In genomic region chr10:11270135-11270857, GRCh38 we compare ENCODE assay signal across 1 cellular context.
TF ChIP-seq lines count a peak whose summit lies in the region.

No MANE protein-coding gene starts in this region.

TF ChIP-seq in GM12878, 131 proteins besides CTCF, POLR2A, EP300 and RAD21 (continued from another document and continues in another):
- TF ChIP-seq CEBPZ (IDR thresholded peaks at IDR 0.05; ENCODE audit: low read depth, low read length) (no peak), RELA (IDR thresholded peaks at IDR 0.05; ENCODE audit: borderline replicate concordance, partially characterized antibody) (peak; percentile 66), MEF2A (IDR thresholded peaks at IDR 0.05; ENCODE audit: insufficient read depth, low read depth, low read length) (peak; percentile 66; the same call in 1 of the 2 replicates), HDGF (IDR thresholded peaks at IDR 0.05) (0 out of 2 replicates have a peak, but pooled peaks have one; percentile 32), MLLT1 (IDR thresholded peaks at IDR 0.05) (peak; percentile 58; the same call in 1 of the 2 replicates), E2F8 (IDR thresholded peaks at IDR 0.05; ENCODE audit: low read depth, partially characterized antibody) (no peak), BCL11A (IDR thresholded peaks at IDR 0.05; ENCODE audit: low read depth, low read length) (no peak), SMC3 (IDR thresholded peaks at IDR 0.05; ENCODE audit: borderline replicate concordance, low read length) (peak; percentile 96), IRF3 (IDR thresholded peaks at IDR 0.05) (no peak), IRF5 (IDR thresholded peaks at IDR 0.05; ENCODE audit: borderline replicate concordance) (no peak), POLR2AphosphoS5 (IDR thresholded peaks at IDR 0.05; ENCODE audit: low read length) (peak; percentile 49; the same call in 1 of the 2 replicates), E4F1 (IDR thresholded peaks at IDR 0.05; ENCODE audit: borderline replicate concordance, partially characterized antibody) (no peak), ETV6 (conservative IDR thresholded peaks at IDR 0.05 in 1 of 2, IDR thresholded peaks at IDR 0.05 in 1 of 2; ENCODE audit: borderline replicate concordance in 1 of 2, low read depth in 1 of 2) (no peak), PAX8 (IDR thresholded peaks at IDR 0.05) (no peak), MTA2 (IDR thresholded peaks at IDR 0.05; ENCODE audit: low read depth) (peak; percentile 16; the same call in 1 of the 2 replicates), ZNF274 (IDR thresholded peaks at IDR 0.05; ENCODE audit: insufficient read depth, insufficient read length) (no peak), RB1 (IDR thresholded peaks at IDR 0.05; ENCODE audit: borderline replicate concordance) (peak; percentile 49; the same call in 1 of the 2 replicates), GABPA (IDR thresholded peaks at IDR 0.05; ENCODE audit: low read depth) (no peak), PML (IDR thresholded peaks at IDR 0.05; ENCODE audit: low read length) (no peak), EGR1 (IDR thresholded peaks at IDR 0.05; ENCODE audit: borderline replicate concordance in 1 of 2, low read depth in 2 of 2, low read length in 2 of 2) (0 out of 3 replicates have a peak, but pooled peaks of 1 of the 2 experiments have one; percentile 15), ZNF687 (IDR thresholded peaks at IDR 0.05) (peak; percentile 77; the same call in 1 of the 2 replicates), ZNF384 (IDR thresholded peaks at IDR 0.05; ENCODE audit: borderline replicate concordance, low read depth, low read length) (no peak), HDAC2 (IDR thresholded peaks at IDR 0.05) (no peak), CBFB (IDR thresholded peaks at IDR 0.05; ENCODE audit: low read depth) (0 out of 2 replicates have a peak, but pooled peaks have one; percentile 66), CHD2 (IDR thresholded peaks at IDR 0.05; ENCODE audit: borderline replicate concordance, low read depth, low read length) (no peak), ZBTB33 (IDR thresholded peaks at IDR 0.05) (0 out of 2 replicates have a peak, but pooled peaks have one; percentile 6), ZNF217 (IDR thresholded peaks at IDR 0.05) (no peak), KLF5 (IDR thresholded peaks at IDR 0.05; ENCODE audit: partially characterized antibody) (no peak), SREBF1 (IDR thresholded peaks at IDR 0.05; ENCODE audit: low read length) (no peak), LARP7 (IDR thresholded peaks at IDR 0.05) (peak; percentile 39; the same call in 1 of the 2 replicates), BMI1 (IDR thresholded peaks at IDR 0.05; ENCODE audit: borderline replicate concordance) (no peak), MYC (IDR thresholded peaks at IDR 0.05; ENCODE audit: insufficient read depth, insufficient read length, insufficient replicate concordance, low read length, severe bottlenecking) (no peak), SKIL (IDR thresholded peaks at IDR 0.05; ENCODE audit: low read depth, poor library complexity, severe bottlenecking) (peak; percentile 34)
